8 cellular contexts compared by ENCODE assay signal in the genomic region with DNA sequence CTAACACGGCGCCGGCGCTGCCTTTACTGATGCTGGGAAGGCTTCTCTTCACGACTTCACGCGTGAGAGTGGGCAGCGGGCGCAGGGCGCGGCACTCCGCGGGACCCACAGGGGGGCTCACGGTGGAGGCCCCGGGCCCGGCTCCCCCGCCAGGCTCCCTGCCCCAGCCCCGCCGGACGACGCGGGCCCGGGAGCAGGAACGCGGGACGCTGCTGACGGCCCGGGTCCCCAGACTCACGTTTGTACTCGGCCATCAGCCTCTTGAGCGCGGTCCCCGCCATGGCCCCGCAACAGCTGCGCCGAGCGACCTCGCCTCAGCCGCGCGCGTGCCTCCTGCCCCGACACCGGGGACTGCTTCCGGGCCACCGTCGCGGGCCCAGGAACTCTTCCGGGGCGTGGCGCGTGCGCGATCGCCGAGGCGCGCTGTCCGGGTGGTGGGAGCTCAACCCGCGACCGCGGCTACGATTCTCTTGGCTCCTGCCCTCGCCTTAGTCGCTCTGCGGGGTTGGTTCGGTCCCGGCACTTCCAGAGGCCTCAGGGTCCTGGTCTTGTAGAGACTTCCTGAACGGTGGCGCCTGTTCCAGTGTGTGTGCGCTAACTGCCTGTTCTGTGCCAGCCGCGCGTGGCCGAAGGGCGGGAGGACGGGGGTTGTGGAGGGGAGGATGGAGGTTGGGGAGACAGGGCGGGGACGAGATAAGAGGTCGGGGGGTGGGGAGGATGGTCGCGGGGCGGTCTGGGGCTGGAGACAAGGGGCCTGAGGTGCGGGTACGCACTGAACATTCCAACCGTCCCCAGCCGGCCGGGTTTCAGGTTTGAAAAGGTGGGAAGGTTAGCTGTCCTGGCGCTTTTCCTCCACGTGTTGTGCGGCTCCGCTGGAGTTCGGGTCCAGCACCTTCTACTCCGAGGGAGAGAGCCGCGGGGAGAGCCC. TPM values are rescaled to one million over a fixed set of nuclear protein-coding genes. Genes with fewer than 3 reads are reported as not detected.
DNase-seq lines count a peak whose midpoint lies in the region; ATAC-seq, FAIRE-seq and TF ChIP-seq lines count a peak whose summit lies in the region.

A gene with protein sequence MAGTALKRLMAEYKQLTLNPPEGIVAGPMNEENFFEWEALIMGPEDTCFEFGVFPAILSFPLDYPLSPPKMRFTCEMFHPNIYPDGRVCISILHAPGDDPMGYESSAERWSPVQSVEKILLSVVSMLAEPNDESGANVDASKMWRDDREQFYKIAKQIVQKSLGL (minus strand): TSS at position 353 of the 928 bp plus-strand sequence. CDS start 72 bp downstream, at position 281.

- no peaks in the 10 kb centered on the region for H3K27me3 ChIP-seq in bronchial epithelial cell (ENCODE audit: control insufficient read depth, insufficient read depth, low read length)
- no peaks in the 10 kb centered on the region for H3K27me3 ChIP-seq in spleen (replicated peaks in 1 of 7)

- peaks cover 23 to 77% (median 41%) of the 10 kb centered on the region in 6 donors for H3K4me1 ChIP-seq in spleen

- no peaks in the 10 kb centered on the region for H3K9me3 ChIP-seq in spleen

- H3K9me3 Mint-ChIP-seq in WTC11: no peaks in the 10 kb centered on the region
- no peaks in the 10 kb centered on the region for H3K9me3 Mint-ChIP-seq in immature natural killer cell

- POLR2A ChIA-PET in WTC11 (lab: Charles Lee): interaction anchor here (1.1 to 1.2 kb wide), 3 partner anchors 9 to 72 kb away, joined by 3 to 5 read pairs (median 3); partner anchors contain the start of genes PTTG1IP and SUMO3

- H3K36me3 Mint-ChIP-seq in WTC11 (peaks cover 54% of the 10 kb centered on the region), immature natural killer cell (peaks cover 7 to 15% (median 9%) of the 10 kb centered on the region in 3 donors)

- 0 to 1% (median 1%) methylated on average over 43 to 97 of the region's 97 CpGs for WGBS in spleen, 5 donors

- H3K36me3 ChIP-seq in bronchial epithelial cell (ENCODE audit: control insufficient read depth, insufficient read depth, low read length) (peaks cover 9% of the 10 kb centered on the region), spleen (peaks cover 0 to 65% (median 21%) of the 10 kb centered on the region in 6 donors)

- H3K27ac Mint-ChIP-seq in WTC11: peak within 1 kb of the TSS; percentile 91
- peak within 1 kb of the TSS; percentile 82 to 95 (median 89) for H3K27ac Mint-ChIP-seq in immature natural killer cell

- peak; percentile 67 for ATAC-seq in HG03064 (IDR thresholded peaks at IDR 0.05; ENCODE audit: low read depth, unreplicated experiment)
- ATAC-seq in WTC11: peak; percentile 73

- H3K27ac ChIP-seq in spleen: peak within 1 kb of the TSS; percentile 67 to 87 (median 76)

- intact Hi-C loops in spleen (cut with DNase I; ENCODE audit: low total_unique reads): loop anchor here (5.0 to 10.0 kb wide), 2 partner anchors 76 to 123 kb away; partner anchors contain the start of gene ITGB2

- H3K4me3 Mint-ChIP-seq in WTC11 (peak within 1 kb of the TSS; percentile 93), immature natural killer cell (peak within 1 kb of the TSS; percentile 91 to 98 (median 97))

- no peak for TF ChIP-seq POLR2A in spleen (IDR thresholded peaks at IDR 0.05)

- TF ChIP-seq CTCF in WTC11 (IDR thresholded peaks at IDR 0.05) (no peak), bronchial epithelial cell (IDR thresholded peaks at IDR 0.05; ENCODE audit: insufficient read depth, low read length, severe bottlenecking) (no peak), spleen (IDR thresholded peaks at IDR 0.05 in 8 of 11, conservative IDR thresholded peaks at IDR 0.05 in 3 of 11) (peak in 1 of 11 experiments; percentile 12)

- no peak for FAIRE-seq in bronchial epithelial cell (lab: Jason Lieb, UNC)

- CTCF ChIA-PET in WTC11 (lab: Charles Lee): interaction anchor here (0.6 to 3.1 kb wide), 17 partner anchors 8 to 312 kb away, joined by 3 to 17 read pairs (median 4); partner anchors contain the start of genes PTTG1IP and SUMO3

- H3K4me1 Mint-ChIP-seq in WTC11: peaks cover 29% of the 10 kb centered on the region
- H3K4me1 Mint-ChIP-seq in immature natural killer cell: peaks cover 26 to 47% of the 10 kb centered on the region in 2 donors

- H3K27me3 Mint-ChIP-seq in WTC11 (ENCODE audit: low read depth) (no peaks in the 10 kb centered on the region), immature natural killer cell (ENCODE audit: low read depth in 3 of 3) (peaks cover 3 to 9% (median 5%) of the 10 kb centered on the region in 3 donors)

- DNase-seq in NCI-H524 (lab: John Stamatoyannopoulos, UW): peak; percentile 69 to 82
- DNase-seq in NCI-H524 treated with DMSO at 0.1 percent for 48 hours (lab: John Stamatoyannopoulos, UW): no peak
- peak; percentile 91 for DNase-seq in NCI-H2227 (lab: John Stamatoyannopoulos, UW; ENCODE audit: unreplicated experiment)
- peak; percentile 71 for DNase-seq in WTC11 (ENCODE audit: low spot score)
- peak; percentile 41 for DNase-seq in bronchial epithelial cell (ENCODE audit: low read depth)
- peak; percentile 86 to 90 (median 88) for DNase-seq in immature natural killer cell
- DNase-seq in spleen: peak; percentile 96

- H3K4me3 ChIP-seq in bronchial epithelial cell (ENCODE audit: low read depth, low read length) (peak within 1 kb of the TSS; percentile 87), spleen (peak within 1 kb of the TSS; percentile 98 to 100 (median 100))

TF ChIP-seq in WTC11, 78 proteins besides CTCF, POLR2A, EP300 and RAD21 (continues in another document):
- no peak; the same call in 1 of the 2 replicates for TF ChIP-seq IRF1 (CRISPR knock-in tag; IDR thresholded peaks at IDR 0.05)
- peak; percentile 92 for TF ChIP-seq FOXP4 (CRISPR knock-in tag; IDR thresholded peaks at IDR 0.05)
- TF ChIP-seq CREM (CRISPR knock-in tag; IDR thresholded peaks at IDR 0.05): peak; percentile 87
- TF ChIP-seq RELA (CRISPR knock-in tag; IDR thresholded peaks at IDR 0.05; ENCODE audit: borderline replicate concordance): peak; percentile 85; the same call in 1 of the 2 replicates
- no peak; the same call in 1 of the 2 replicates for TF ChIP-seq ESRRA (CRISPR knock-in tag; IDR thresholded peaks at IDR 0.05; ENCODE audit: borderline replicate concordance)
- TF ChIP-seq NFYB (CRISPR knock-in tag; conservative IDR thresholded peaks at IDR 0.05; ENCODE audit: low read depth): no peak
- TF ChIP-seq ZNF219 (CRISPR knock-in tag; IDR thresholded peaks at IDR 0.05; ENCODE audit: borderline replicate concordance): peak; percentile 82; the same call in 1 of the 2 replicates
- TF ChIP-seq SMAD4 (CRISPR knock-in tag; IDR thresholded peaks at IDR 0.05): 0 out of 2 replicates have a peak, but pooled peaks have one; percentile 65
- TF ChIP-seq IRF2 (CRISPR knock-in tag; IDR thresholded peaks at IDR 0.05; ENCODE audit: borderline replicate concordance, low read depth): no peak
- TF ChIP-seq JUN (CRISPR knock-in tag; IDR thresholded peaks at IDR 0.05): peak; percentile 71
- no peak for TF ChIP-seq ZNF423 (CRISPR knock-in tag; IDR thresholded peaks at IDR 0.05)
- peak; percentile 75 for TF ChIP-seq USF1 (CRISPR knock-in tag; IDR thresholded peaks at IDR 0.05)
- no peak for TF ChIP-seq RORB (CRISPR knock-in tag; IDR thresholded peaks at IDR 0.05)
- TF ChIP-seq, protein P1, sequence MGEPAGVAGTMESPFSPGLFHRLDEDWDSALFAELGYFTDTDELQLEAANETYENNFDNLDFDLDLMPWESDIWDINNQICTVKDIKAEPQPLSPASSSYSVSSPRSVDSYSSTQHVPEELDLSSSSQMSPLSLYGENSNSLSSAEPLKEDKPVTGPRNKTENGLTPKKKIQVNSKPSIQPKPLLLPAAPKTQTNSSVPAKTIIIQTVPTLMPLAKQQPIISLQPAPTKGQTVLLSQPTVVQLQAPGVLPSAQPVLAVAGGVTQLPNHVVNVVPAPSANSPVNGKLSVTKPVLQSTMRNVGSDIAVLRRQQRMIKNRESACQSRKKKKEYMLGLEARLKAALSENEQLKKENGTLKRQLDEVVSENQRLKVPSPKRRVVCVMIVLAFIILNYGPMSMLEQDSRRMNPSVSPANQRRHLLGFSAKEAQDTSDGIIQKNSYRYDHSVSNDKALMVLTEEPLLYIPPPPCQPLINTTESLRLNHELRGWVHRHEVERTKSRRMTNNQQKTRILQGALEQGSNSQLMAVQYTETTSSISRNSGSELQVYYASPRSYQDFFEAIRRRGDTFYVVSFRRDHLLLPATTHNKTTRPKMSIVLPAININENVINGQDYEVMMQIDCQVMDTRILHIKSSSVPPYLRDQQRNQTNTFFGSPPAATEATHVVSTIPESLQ (CRISPR knock-in tag; IDR thresholded peaks at IDR 0.05): 0 out of 2 replicates have a peak, but pooled peaks have one; percentile 30

RNA-seq across cellular contexts. Expression of the gene that starts here (rescaled TPM):
- total RNA-seq in WTC11 (2021) (109 to 117 TPM (median 113 TPM) in 3 replicates), bronchial epithelial cell (67.4 and 70.0 TPM in 2 replicates), spleen (100 to 1,000 TPM in 3 of 7 donors, 10 to 100 TPM in 4; 81.1 to 125 (median 93.8) TPM)
- polyA plus RNA-seq in immature natural killer cell (10 to 100 TPM; 43.6 to 62.9 (median 56.2) TPM), spleen (10 to 100 TPM; 39.4 to 58.0 (median 46.9) TPM)
